In the genomic region with DNA sequence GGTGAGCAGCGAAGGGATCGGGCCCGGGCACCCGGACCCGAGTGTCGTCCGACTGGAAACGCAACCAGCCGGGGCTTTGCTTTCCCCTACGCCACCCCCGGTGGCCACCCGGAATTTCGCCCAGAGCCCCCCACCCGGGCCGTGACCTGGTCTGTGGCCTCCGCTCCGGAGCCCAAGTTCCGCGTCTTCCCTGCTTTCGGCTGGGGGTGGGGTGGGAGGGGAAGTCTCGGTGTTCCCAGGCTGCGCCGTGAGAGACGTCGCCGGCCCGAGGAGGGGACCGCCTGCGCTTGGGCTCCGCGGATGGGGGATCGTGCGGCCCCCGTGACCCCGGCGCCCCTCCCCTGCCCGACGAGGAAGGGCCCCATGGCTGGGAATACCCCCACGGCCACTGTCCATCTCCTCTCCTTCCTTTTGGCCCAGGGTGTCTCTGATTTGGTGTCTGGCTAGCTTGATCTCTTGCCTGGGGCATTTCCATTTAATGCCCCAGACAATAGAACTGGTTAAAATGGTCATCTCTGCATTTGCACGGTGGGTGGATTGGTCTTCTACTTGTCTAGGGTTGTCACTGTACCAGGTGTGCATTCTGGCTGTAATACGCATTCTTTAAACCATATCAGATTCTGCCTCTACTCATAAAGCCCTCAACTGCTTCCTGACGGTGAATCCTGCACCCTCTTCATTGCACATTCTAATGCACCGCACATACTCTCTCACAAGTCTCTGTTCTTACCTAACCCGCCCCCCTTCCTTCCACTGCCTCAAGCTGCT, we compare ENCODE assay signal across 8 cellular contexts. TPM values are rescaled to one million over a fixed set of nuclear protein-coding genes. Genes with fewer than 3 reads are reported as not detected.
DNase-seq lines count a peak whose midpoint lies in the region; ATAC-seq lines count a peak whose summit lies in the region.

No MANE protein-coding gene starts in this region.

- ATAC-seq in HG03103 (IDR thresholded peaks at IDR 0.05; ENCODE audit: low read depth, unreplicated experiment) = peak; percentile 8
- ATAC-seq in left colon = peak; percentile 41
- no peak for ATAC-seq in stimulated activated naive CD8-positive, alpha-beta T cell treated with anti-CD3 and anti-CD28 coated beads, Interleukin-15, Interleukin-2, amounts not matched to agents 100 U/mL and 50 U/mL, for 24 hours
- no peak for ATAC-seq in GM21423 (IDR thresholded peaks at IDR 0.05; ENCODE audit: unreplicated experiment)

- H3K4me1 ChIP-seq in SJSA1 (replicated peaks) = peaks cover 17% of the 10 kb centered on the region

- H3K27me3 Mint-ChIP-seq in dendritic cell treated with granulocyte-macrophage colony-stimulating factor and Interleukin-4, amounts not matched to agents 40 ng/mL and 50 ng/mL, for 4 days = no peaks in the 10 kb centered on the region

- peak overlapping the region; percentile 86 for H3K27ac ChIP-seq in SJSA1

- no peaks in the 10 kb centered on the region for H3K27me3 ChIP-seq in SJSA1 (replicated peaks)

- H3K36me3 ChIP-seq in SJSA1 = peaks cover 3% of the 10 kb centered on the region

- peak overlapping the region; percentile 89 for H3K4me3 Mint-ChIP-seq in dendritic cell treated with granulocyte-macrophage colony-stimulating factor and Interleukin-4, amounts not matched to agents 40 ng/mL and 50 ng/mL, for 4 days

- H3K9me3 ChIP-seq in SJSA1 (replicated peaks) = no peaks in the 10 kb centered on the region

- peak overlapping the region; percentile 89 for H3K27ac Mint-ChIP-seq in dendritic cell treated with granulocyte-macrophage colony-stimulating factor and Interleukin-4, amounts not matched to agents 40 ng/mL and 50 ng/mL, for 4 days

- peaks cover 15% of the 10 kb centered on the region for H3K36me3 Mint-ChIP-seq in dendritic cell treated with granulocyte-macrophage colony-stimulating factor and Interleukin-4, amounts not matched to agents 40 ng/mL and 50 ng/mL, for 4 days (ENCODE audit: low read depth)

- peak overlapping the region; percentile 81 for H3K4me3 ChIP-seq in SJSA1

- H3K9me3 Mint-ChIP-seq in dendritic cell treated with granulocyte-macrophage colony-stimulating factor and Interleukin-4, amounts not matched to agents 40 ng/mL and 50 ng/mL, for 4 days = no peaks in the 10 kb centered on the region

- peaks cover 34% of the 10 kb centered on the region for H3K4me1 Mint-ChIP-seq in dendritic cell treated with granulocyte-macrophage colony-stimulating factor and Interleukin-4, amounts not matched to agents 40 ng/mL and 50 ng/mL, for 4 days (ENCODE audit: low read depth)

- peak; percentile 47 for DNase-seq in NCI-H2227 (lab: John Stamatoyannopoulos, UW; ENCODE audit: unreplicated experiment)
- DNase-seq in NCI-H2227 treated with DMSO at 0.1 percent for 48 hours (lab: John Stamatoyannopoulos, UW) = no peak
- DNase-seq in SJSA1 (ENCODE audit: low read depth in 1 of 2, low spot score in 2 of 2) = peak in 1 of 2 experiments; percentile 10
- DNase-seq in left colon = peak; percentile 34 to 60
- DNase-seq in stimulated activated naive CD8-positive, alpha-beta T cell treated with anti-CD3 and anti-CD28 coated beads, Interleukin-15, Interleukin-2, amounts not matched to agents 100 U/mL and 50 U/mL, for 24 hours = peak; percentile 15

- intact Hi-C loops in dendritic cell treated with granulocyte-macrophage colony-stimulating factor and Interleukin-4, amounts not matched to agents 40 ng/mL and 50 ng/mL, for 4 days (cut with micrococcal nuclease) = loop anchor here (1.0 to 5.0 kb wide), 3 partner anchors 163 to 484 kb away; a partner anchor contains a TSS
- intact Hi-C loops in left colon (cut with DNase I, micrococcal nuclease) = loop anchor here in 1 of 2 donors (5.0 kb wide), 1 partner anchor 164 kb away; a partner anchor contains a TSS

RNA-seq across cellular contexts. Expression of a gene that starts 0.8 kb away (rescaled TPM):
- total RNA-seq in SJSA1 (2014; rRNA removed; shearing (Covaris generic)) = 5.6 and 9.6 TPM in 2 replicates
- 10 to 100 TPM; 22.9 to 23.8 TPM for total RNA-seq in left colon

Comparison
In these comparisons a context has a peak if more than half of its experiments do, and no peak if none do; other contexts are left out.
1. ATAC-seq: peak in HG03103 (single experiment) and left colon (single experiment); none in stimulated activated naive CD8-positive, alpha-beta T cell treated with anti-CD3 and anti-CD28 coated beads, Interleukin-15, Interleukin-2, amounts not matched to agents 100 U/mL and 50 U/mL, for 24 hours (single experiment) and GM21423 (single experiment).